In genomic region chr6:84575264-84575663, GRCh38 we compare ENCODE assay signal across 9 cellular contexts.
DNase-seq lines count a peak whose midpoint lies in the region; ATAC-seq and TF ChIP-seq lines count a peak whose summit lies in the region.
"Had no signal": no experiment of that assay in that cellular context is flagged by ENCODE, and none has a peak within 500 bp of the region (broad histone marks: within the 10 kb centered on the region; RNA-seq: fewer than 3 reads in every experiment).

No MANE protein-coding gene starts in this region.

- no peak overlapping the region for H3K4me3 ChIP-seq in thyroid gland (replicated peaks in 1 of 3)

- no peak for TF ChIP-seq CTCF in thyroid gland (IDR thresholded peaks at IDR 0.05)

- no peaks in the 10 kb centered on the region for H3K27me3 ChIP-seq in thyroid gland

- intact Hi-C loops in thyroid gland (cut with DNase I), result no loop called here

- no peaks in the 10 kb centered on the region for H3K36me3 ChIP-seq in thyroid gland

- 73 to 74% methylated on average over 1 of the region's 1 CpG for WGBS in thyroid gland, 2 donors

- no peaks in the 10 kb centered on the region for H3K4me1 ChIP-seq in thyroid gland

- TF ChIP-seq POLR2A in thyroid gland (IDR thresholded peaks at IDR 0.05), result no peak

- ATAC-seq in GM19043 (IDR thresholded peaks at IDR 0.05; ENCODE audit: low read depth, unreplicated experiment) (peak; percentile 98), HG02840 (IDR thresholded peaks at IDR 0.05; ENCODE audit: low FRiP score, unreplicated experiment) (peak; percentile 84)
- ATAC-seq: HepG2 had no signal

- no peak overlapping the region for H3K27ac ChIP-seq in thyroid gland

- DNase-seq in NCI-H146 treated with DMSO at 0.1 percent for 48 hours (lab: John Stamatoyannopoulos, UW; ENCODE audit: unreplicated experiment), result peak; percentile 87
- DNase-seq in kidney tubule cell (ENCODE audit: low spot score), result peak; percentile 75
- no peak for DNase-seq in amniotic stem cell (lab: John Stamatoyannopoulos, UW)
- DNase-seq in SIG-M5 (lab: John Stamatoyannopoulos, UW), result no peak
- DNase-seq in activated naive CD4-positive, alpha-beta T cell treated with anti-CD3 and anti-CD28 coated beads, Interleukin-2, amount 50 U/mL, for 16 hours, result no peak
- DNase-seq in thyroid gland, result no peak

- H3K9me3 ChIP-seq in thyroid gland, result no peaks in the 10 kb centered on the region

Comparison
In these comparisons a context has a peak if more than half of its experiments do, and no peak if none do; other contexts are left out.
1. DNase-seq: peak in NCI-H146 treated with DMSO at 0.1 percent for 48 hours (single experiment) and kidney tubule cell (single experiment); none in amniotic stem cell (single experiment), SIG-M5 (single experiment), activated naive CD4-positive, alpha-beta T cell treated with anti-CD3 and anti-CD28 coated beads, Interleukin-2, amount 50 U/mL, for 16 hours (single experiment) and thyroid gland (0 of 2).